8 cellular contexts compared by ENCODE assay signal in genomic region chr4:54658321-54659093, GRCh38. TPM values are rescaled to one million over a fixed set of nuclear protein-coding genes. Genes with fewer than 3 reads are reported as not detected.
DNase-seq lines count a peak whose midpoint lies in the region; ATAC-seq and TF ChIP-seq lines count a peak whose summit lies in the region.

No MANE protein-coding gene starts in this region.

- peak; percentile 93 for ATAC-seq in Right ventricle myocardium superior (ENCODE audit: poor library complexity)

- H3K27ac ChIP-seq in neutrophil = no peak overlapping the region

- no peaks in the 10 kb centered on the region for H3K9me3 Mint-ChIP-seq in HFFc6
- H3K9me3 Mint-ChIP-seq in activated naive CD4-positive, alpha-beta T cell treated with anti-CD3 and anti-CD28 coated beads for 36 hours = no peaks in the 10 kb centered on the region

- peaks cover 26% of the 10 kb centered on the region for H3K27me3 Mint-ChIP-seq in HFFc6 (ENCODE audit: insufficient read depth)
- H3K27me3 Mint-ChIP-seq in activated naive CD4-positive, alpha-beta T cell treated with anti-CD3 and anti-CD28 coated beads for 36 hours (ENCODE audit: low read depth) = peaks cover 56% of the 10 kb centered on the region

- H3K36me3 Mint-ChIP-seq in HFFc6 (ENCODE audit: low read depth) = no peaks in the 10 kb centered on the region
- H3K36me3 Mint-ChIP-seq in activated naive CD4-positive, alpha-beta T cell treated with anti-CD3 and anti-CD28 coated beads for 36 hours (ENCODE audit: low read depth) = no peaks in the 10 kb centered on the region

- DNase-seq in GM04504 (ENCODE audit: low read depth) (peak; percentile 35), HFFc6 (peak; percentile 36), NCI-H774 (lab: John Stamatoyannopoulos, UW) (peak; percentile 68), Right ventricle myocardium superior (peak; percentile 76)
- peak; percentile 50 for DNase-seq in activated naive CD4-positive, alpha-beta T cell treated with anti-CD3 and anti-CD28 coated beads for 36 hours
- DNase-seq in NK-92 treated with Interleukin-12 subunit alpha and Interleukin-12 subunit beta, amount 100 ng/mL, for 24 hours (lab: John Stamatoyannopoulos, UW) = no peak
- DNase-seq in effector CD8-positive, alpha-beta T cell (lab: John Stamatoyannopoulos, UW) = no peak

- peaks cover 60% of the 10 kb centered on the region for H3K27me3 ChIP-seq in neutrophil

- no peaks in the 10 kb centered on the region for H3K36me3 ChIP-seq in neutrophil

- peak overlapping the region; percentile 40 to 68 for H3K4me3 ChIP-seq in neutrophil (ENCODE audit: low read depth in 1 of 2, low read length in 1 of 2)

- peak overlapping the region; percentile 31; the same call in 1 of the 2 replicates for H3K27ac Mint-ChIP-seq in HFFc6
- H3K27ac Mint-ChIP-seq in activated naive CD4-positive, alpha-beta T cell treated with anti-CD3 and anti-CD28 coated beads for 36 hours = no peak overlapping the region

- TF ChIP-seq CTCF in HFFc6 (IDR thresholded peaks at IDR 0.05) (peak; percentile 62), neutrophil (IDR thresholded peaks at IDR 0.05) (no peak)

- H3K9me3 ChIP-seq in neutrophil = no peaks in the 10 kb centered on the region

- H3K4me3 Mint-ChIP-seq in HFFc6 = peak overlapping the region; percentile 86
- peak overlapping the region; percentile 72 for H3K4me3 Mint-ChIP-seq in activated naive CD4-positive, alpha-beta T cell treated with anti-CD3 and anti-CD28 coated beads for 36 hours

- H3K4me1 ChIP-seq in neutrophil (ENCODE audit: control insufficient read depth in 1 of 2, insufficient read depth in 1 of 2, low read depth in 1 of 2, low read length in 1 of 2) = peaks cover 20 to 38% of the 10 kb centered on the region in 2 experiments

- peaks cover 39% of the 10 kb centered on the region for H3K4me1 Mint-ChIP-seq in HFFc6 (ENCODE audit: low read depth)
- H3K4me1 Mint-ChIP-seq in activated naive CD4-positive, alpha-beta T cell treated with anti-CD3 and anti-CD28 coated beads for 36 hours (ENCODE audit: low read depth) = peaks cover 20% of the 10 kb centered on the region

- intact Hi-C loops in activated naive CD4-positive, alpha-beta T cell treated with anti-CD3 and anti-CD28 coated beads for 36 hours (cut with micrococcal nuclease) = loop anchor here (10.0 kb wide), 1 partner anchor 286 kb away; no protein-coding TSS in a partner anchor
- intact Hi-C loops in Right ventricle myocardium superior (cut with DNase I) = no loop called here

- CTCF ChIA-PET in activated naive CD4-positive, alpha-beta T cell treated with anti-CD3 and anti-CD28 coated beads for 36 hours (lab: Charles Lee) = interaction anchor here (0.6 to 0.9 kb wide), 3 partner anchors 27 to 687 kb away, joined by 3 to 5 read pairs (median 4); no protein-coding TSS in a partner anchor

RNA-seq across cellular contexts. Expression of gene KIT, which starts 0.8 kb away (rescaled TPM):
- 1 to 10 TPM in 2 of 6 experiments, under 1 TPM in 4; 0.11 to 1.2 (median 0.26) TPM for total RNA-seq in HFFc6 (2021; fragmentation: NEBNext Ultra II Directional; extraction: Animal tissue kit (Norgen Biotek cat#: 25700))
- total RNA-seq in activated naive CD4-positive, alpha-beta T cell treated with anti-CD3 and anti-CD28 coated beads for 36 hours = not detected
- total RNA-seq in Right ventricle myocardium superior = 1.6 TPM

Comparison
In these comparisons a context has a peak if more than half of its experiments do, and no peak if none do; other contexts are left out.
1. DNase-seq: peak in GM04504 (single experiment), HFFc6 (single experiment), NCI-H774 (single experiment), activated naive CD4-positive, alpha-beta T cell treated with anti-CD3 and anti-CD28 coated beads for 36 hours (single experiment) and Right ventricle myocardium superior (single experiment); none in NK-92 treated with Interleukin-12 subunit alpha and Interleukin-12 subunit beta, amount 100 ng/mL, for 24 hours (single experiment) and effector CD8-positive, alpha-beta T cell (single experiment).